Comparison of ENCODE assay signal across 25 cellular contexts in genomic region chr5:167511-167910, GRCh38. TPM values are rescaled to one million over a fixed set of nuclear protein-coding genes. Genes with fewer than 3 reads are reported as not detected.
DNase-seq lines count a peak whose midpoint lies in the region; ATAC-seq and TF ChIP-seq lines count a peak whose summit lies in the region.
"Had no signal": no experiment of that assay in that cellular context is flagged by ENCODE, and none has a peak within 500 bp of the region (broad histone marks: within the 10 kb centered on the region; RNA-seq: fewer than 3 reads in every experiment).

No MANE protein-coding gene starts in this region.

- H3K36me3 ChIP-seq in PC-3 (ENCODE audit: low read depth, low read length) (no peaks in the 10 kb centered on the region), sigmoid colon (no peaks in the 10 kb centered on the region)
- H3K36me3 ChIP-seq: SJCRH30 had no signal

- H3K4me1 Mint-ChIP-seq in CD14-positive monocyte: no peaks in the 10 kb centered on the region
- peaks cover 4% of the 10 kb centered on the region for H3K4me1 Mint-ChIP-seq in glutamatergic neuron (ENCODE audit: low read depth, unreplicated experiment)
- H3K4me1 Mint-ChIP-seq in activated T-cell treated with anti-CD3 and anti-CD28 coated beads, Interleukin-2, amount 50 U/mL, for 4 hours (ENCODE audit: low read depth): no peaks in the 10 kb centered on the region
- H3K4me1 Mint-ChIP-seq: memory B cell, natural killer cell had no signal

- peak overlapping the region; percentile 89 for H3K9ac ChIP-seq in PC-3 (ENCODE audit: low read length)

- no peak for TF ChIP-seq POLR2A in sigmoid colon (IDR thresholded peaks at IDR 0.05)

- DNase-seq in CD14-positive monocyte (ENCODE audit: low spot score) (peak; percentile 10), PC-3 (no peak), glutamatergic neuron (peak; percentile 11), sigmoid colon (peak; percentile 46), ecto neural progenitor cell (ENCODE audit: low spot score) (no peak)
- DNase-seq in activated T-cell treated with anti-CD3 and anti-CD28 coated beads, Interleukin-2, amount 50 U/mL, for 4 hours: no peak
- DNase-seq: activated CD8-positive, alpha-beta memory T cell treated with anti-CD3 and anti-CD28 coated beads, Interleukin-2, amount 50 U/mL, for 48 hours; activated gamma-delta T cell treated with Interleukin-2 at 50 U/mL for 16 hours; AML-193; Calu3; KBM-7; kidney; natural killer cell; NCI-H1694; NCI-H774; SJCRH30; stimulated activated CD4-positive, alpha-beta T cell treated with anti-CD3 and anti-CD28 coated beads, Interleukin-12 subunit alpha, Interleukin-12 subunit beta, amount 100 ng/mL, for 4 hours; T-helper 2 cell had no signal

- POLR2A ChIA-PET in PC-3 (lab: Charles Lee; ENCODE audit: unreplicated experiment): no interaction called here

- intact Hi-C loops in CD14-positive monocyte (cut with micrococcal nuclease): no loop called here
- intact Hi-C loops in PC-3 (cut with micrococcal nuclease): no loop called here
- intact Hi-C loops in sigmoid colon (cut with DNase I): no loop called here

- H3K27ac Mint-ChIP-seq in CD14-positive monocyte (no peak overlapping the region), glutamatergic neuron (ENCODE audit: unreplicated experiment) (peak overlapping the region; percentile 38)
- H3K27ac Mint-ChIP-seq: memory B cell, natural killer cell, type B pancreatic cell had no signal

- ATAC-seq in PC-3: no peak
- no peak for ATAC-seq in GM19395 (IDR thresholded peaks at IDR 0.05; ENCODE audit: unreplicated experiment)
- ATAC-seq in activated T-cell treated with anti-CD3 and anti-CD28 coated beads, Interleukin-2, amount 50 U/mL, for 4 hours: no peak
- ATAC-seq in GM19328 (IDR thresholded peaks at IDR 0.05; ENCODE audit: unreplicated experiment): no peak
- ATAC-seq: natural killer cell had no signal

- no peaks in the 10 kb centered on the region for H4K20me1 ChIP-seq in PC-3 (ENCODE audit: low read length)

- no peak for TF ChIP-seq CTCF in CD14-positive monocyte (IDR thresholded peaks at IDR 0.05)
- no peak for TF ChIP-seq CTCF in PC-3 (conservative IDR thresholded peaks at IDR 0.05; ENCODE audit: low read depth, low read length)
- no peak for TF ChIP-seq CTCF in glutamatergic neuron (IDR thresholded peaks at IDR 0.05; ENCODE audit: partially characterized antibody, unreplicated experiment)
- TF ChIP-seq CTCF in sigmoid colon (IDR thresholded peaks at IDR 0.05): no peak

- CTCF ChIA-PET in PC-3 (lab: Charles Lee): no interaction called here

- H3K27me3 Mint-ChIP-seq in CD14-positive monocyte (ENCODE audit: low read depth in 3 of 3) (no peaks in the 10 kb centered on the region), glutamatergic neuron (ENCODE audit: unreplicated experiment) (peaks cover 7% of the 10 kb centered on the region)
- peaks cover under 1% of the 10 kb centered on the region for H3K27me3 Mint-ChIP-seq in activated T-cell treated with anti-CD3 and anti-CD28 coated beads, Interleukin-2, amount 50 U/mL, for 4 hours (ENCODE audit: low read depth)
- H3K27me3 Mint-ChIP-seq: memory B cell, type B pancreatic cell had no signal

- H3K9me2 ChIP-seq in PC-3 (replicated peaks; ENCODE audit: low read length): no peaks in the 10 kb centered on the region

- H3K4me3 ChIP-seq in PC-3 (ENCODE audit: low read length) (no peak overlapping the region), sigmoid colon (no peak overlapping the region)
- H3K4me3 ChIP-seq: SJCRH30 had no signal

- no peak overlapping the region for H3K4me2 ChIP-seq in PC-3 (ENCODE audit: low read length)

- H3K9me3 ChIP-seq in PC-3 (ENCODE audit: low read length): no peaks in the 10 kb centered on the region
- H3K9me3 ChIP-seq in sigmoid colon: no peaks in the 10 kb centered on the region
- H3K9me3 ChIP-seq: SJCRH30 had no signal

- H3K4me3 Mint-ChIP-seq in CD14-positive monocyte (no peak overlapping the region), glutamatergic neuron (ENCODE audit: unreplicated experiment) (no peak overlapping the region)
- no peak overlapping the region for H3K4me3 Mint-ChIP-seq in activated T-cell treated with anti-CD3 and anti-CD28 coated beads, Interleukin-2, amount 50 U/mL, for 4 hours
- H3K4me3 Mint-ChIP-seq: memory B cell, natural killer cell, type B pancreatic cell had no signal

- H3K79me2 ChIP-seq in PC-3 (ENCODE audit: low read length): no peaks in the 10 kb centered on the region

- H2AFZ ChIP-seq in PC-3 (ENCODE audit: low read length): no peak overlapping the region

- H3K27ac ChIP-seq in PC-3 (ENCODE audit: low read length) (peak overlapping the region; percentile 95), sigmoid colon (no peak overlapping the region)
- H3K27ac ChIP-seq: SJCRH30 had no signal

- H3K4me1 ChIP-seq in PC-3 (ENCODE audit: insufficient read depth, low read length) (peaks cover 24% of the 10 kb centered on the region), sigmoid colon (peaks cover 0 to 4% (median 0%) of the 10 kb centered on the region in 4 donors)

- H3K27me3 ChIP-seq in PC-3 (ENCODE audit: low read length): no peaks in the 10 kb centered on the region
- H3K27me3 ChIP-seq in sigmoid colon: no peaks in the 10 kb centered on the region
- H3K27me3 ChIP-seq: SJCRH30 had no signal

- H3F3A ChIP-seq in PC-3 (ENCODE audit: low read length, unreplicated experiment): peaks cover 3% of the 10 kb centered on the region

- peaks cover 3 to 14% (median 6%) of the 10 kb centered on the region in 7 donors for H3K9me3 Mint-ChIP-seq in CD14-positive monocyte
- peaks cover 8% of the 10 kb centered on the region for H3K9me3 Mint-ChIP-seq in glutamatergic neuron (ENCODE audit: unreplicated experiment)
- H3K9me3 Mint-ChIP-seq in activated T-cell treated with anti-CD3 and anti-CD28 coated beads, Interleukin-2, amount 50 U/mL, for 4 hours: no peaks in the 10 kb centered on the region
- H3K9me3 Mint-ChIP-seq: memory B cell, natural killer cell, type B pancreatic cell had no signal

- WGBS in sigmoid colon, 2 donors: 82 to 87% methylated on average over 7 of the region's 7 CpGs

- H3K36me3 Mint-ChIP-seq in CD14-positive monocyte (no peaks in the 10 kb centered on the region), glutamatergic neuron (ENCODE audit: unreplicated experiment) (no peaks in the 10 kb centered on the region)
- H3K36me3 Mint-ChIP-seq in activated T-cell treated with anti-CD3 and anti-CD28 coated beads, Interleukin-2, amount 50 U/mL, for 4 hours (ENCODE audit: insufficient read depth): no peaks in the 10 kb centered on the region
- H3K36me3 Mint-ChIP-seq: memory B cell, natural killer cell had no signal

- BruUV-seq in PC-3 (replicated peaks; lab: Mats Ljungman, UMichigan): no TSS peak

- TF ChIP-seq EP300 in sigmoid colon (IDR thresholded peaks at IDR 0.05): no peak

RNA-seq across cellular contexts. Expression of gene LRRC14B, which starts 23.8 kb away (rescaled TPM):
- polyA plus RNA-seq in CD14-positive monocyte (not detected), sigmoid colon (not detected)
- total RNA-seq in PC-3 (2014; rRNA removed) (not detected in 2 replicates), glutamatergic neuron (ENCODE audit: unreplicated experiment) (not detected), sigmoid colon (under 1 TPM in 1 of 4 donors, not detected in 3; 0.66 TPM)
- total RNA-seq in activated T-cell treated with anti-CD3 and anti-CD28 coated beads, Interleukin-2, amount 50 U/mL, for 4 hours: under 1 TPM in 1 of 3 donors, not detected in 2; 0.23 TPM
- total RNA-seq: Calu3, dermis microvascular lymphatic vessel endothelial cell, H1, kidney, natural killer cell, pulmonary artery endothelial cell, SJCRH30 had no signal
- polyA plus RNA-seq: H1 had no signal

RNA-seq across cellular contexts. Expression of gene CCDC127, which starts 50.4 kb away (rescaled TPM):
- polyA plus RNA-seq in CD14-positive monocyte: 1 to 10 TPM in 1 of 2 donors, under 1 TPM in 1; 0.85 to 1.5 TPM
- total RNA-seq in PC-3 (2014; rRNA removed): 4.1 and 5.4 TPM in 2 replicates
- 11.9 TPM for total RNA-seq in glutamatergic neuron (ENCODE audit: unreplicated experiment)
- total RNA-seq in sigmoid colon: 1 to 10 TPM; 5.7 to 8.3 (median 7.1) TPM
- polyA plus RNA-seq in sigmoid colon: 1 to 10 TPM; 1.2 to 3.3 (median 1.2) TPM
- total RNA-seq in activated T-cell treated with anti-CD3 and anti-CD28 coated beads, Interleukin-2, amount 50 U/mL, for 4 hours: 1 to 10 TPM; 4.7 to 7.8 (median 5.7) TPM

RNA-seq across cellular contexts. Expression of gene SDHA, which starts 50.6 kb away (rescaled TPM):
- 10 to 100 TPM; 91.5 to 98.0 TPM for polyA plus RNA-seq in CD14-positive monocyte
- total RNA-seq in PC-3 (2014; rRNA removed): 163 and 181 TPM in 2 replicates
- total RNA-seq in glutamatergic neuron (ENCODE audit: unreplicated experiment): 81.3 TPM
- total RNA-seq in sigmoid colon: 10 to 100 TPM; 72.7 to 87.0 (median 80.2) TPM
- 100 to 1,000 TPM; 184 to 290 (median 187) TPM for polyA plus RNA-seq in sigmoid colon
- total RNA-seq in activated T-cell treated with anti-CD3 and anti-CD28 coated beads, Interleukin-2, amount 50 U/mL, for 4 hours: 100 to 1,000 TPM in 2 of 3 donors, 10 to 100 TPM in 1; 73.1 to 120 (median 104) TPM

Comparison
In these comparisons a context has a peak if more than half of its experiments do, and no peak if none do; other contexts are left out.
1. DNase-seq: peak in CD14-positive monocyte (single experiment), glutamatergic neuron (single experiment) and sigmoid colon (single experiment); none in PC-3 (single experiment), ecto neural progenitor cell (single experiment) and activated T-cell treated with anti-CD3 and anti-CD28 coated beads, Interleukin-2, amount 50 U/mL, for 4 hours (single experiment).